8 cellular contexts compared by ENCODE assay signal in genomic region chr14:102314242-102315011, GRCh38. TPM values are rescaled to one million over a fixed set of nuclear protein-coding genes. Genes with fewer than 3 reads are reported as not detected.
DNase-seq lines count a peak whose midpoint lies in the region; ATAC-seq and TF ChIP-seq lines count a peak whose summit lies in the region.

No MANE protein-coding gene starts in this region.

- H4K20me1 ChIP-seq in hepatocyte (ENCODE audit: insufficient read depth, poor library complexity, severe bottlenecking), result no peaks in the 10 kb centered on the region

- H3K36me3 ChIP-seq in hepatocyte (replicated peaks; ENCODE audit: insufficient read depth, low read depth) (no peaks in the 10 kb centered on the region), vagina (no peaks in the 10 kb centered on the region)

- H3K27ac ChIP-seq in hepatocyte (no peak overlapping the region), vagina (peak overlapping the region; percentile 46)

- no peaks in the 10 kb centered on the region for H3K27me3 Mint-ChIP-seq in T-helper 17 cell

- H3K79me2 ChIP-seq in hepatocyte, result peaks cover 7% of the 10 kb centered on the region

- peak overlapping the region; percentile 90 for H3K4me2 ChIP-seq in hepatocyte

- H3K4me1 ChIP-seq in hepatocyte (ENCODE audit: insufficient read depth) (peaks cover 11% of the 10 kb centered on the region), vagina (peaks cover 31% of the 10 kb centered on the region)

- no peak for TF ChIP-seq POLR2A in vagina (IDR thresholded peaks at IDR 0.05)

- no peaks in the 10 kb centered on the region for H3K9me2 ChIP-seq in hepatocyte (replicated peaks; ENCODE audit: insufficient read depth)

- POLR2A ChIA-PET in HEK293T (lab: Yijun Ruan, JAX), result interaction anchor here (0.6 to 1.8 kb wide), 9 partner anchors 8 to 297 kb away, joined by 3 to 8 read pairs (median 3); partner anchors contain the start of gene MOK

- peak; percentile 74 for ATAC-seq in T-helper 17 cell

- CTCF ChIA-PET in HEK293T (lab: Yijun Ruan, JAX), result interaction anchor here (0.6 to 1.6 kb wide), 13 partner anchors 10 to 505 kb away, joined by 3 to 11 read pairs (median 4); partner anchors contain the start of gene MOK

- TF ChIP-seq CTCF in hepatocyte (IDR thresholded peaks at IDR 0.05; ENCODE audit: poor library complexity), result peak; percentile 99
- peak; percentile 83 to 92 (median 89) for TF ChIP-seq CTCF in vagina (IDR thresholded peaks at IDR 0.05)

- H3K4me3 ChIP-seq in GM08714 (ENCODE audit: low read length), result peak overlapping the region; percentile 65; the same call in 1 of the 2 replicates
- peak overlapping the region; percentile 63 for H3K4me3 ChIP-seq in hepatocyte
- peak overlapping the region; percentile 40 to 45 for H3K4me3 ChIP-seq in vagina

- peaks cover 1% of the 10 kb centered on the region for H3K36me3 Mint-ChIP-seq in T-helper 17 cell (ENCODE audit: low read depth)

- DNase-seq in HEK293T (ENCODE audit: extremely low spot score) (peak; percentile 76), NCI-H1092 (lab: John Stamatoyannopoulos, UW) (peak; percentile 54), T-helper 17 cell (peak; percentile 71 to 74 (median 72)), anterior cingulate cortex (lab: John Stamatoyannopoulos, UW) (peak; percentile 14 to 88 (median 76)), hepatocyte (ENCODE audit: low spot score) (peak; percentile 91), renal cortical epithelial cell (ENCODE audit: low read depth) (peak; percentile 55), vagina (ENCODE audit: extremely low spot score in 2 of 2) (no peak)

- intact Hi-C loops in vagina (cut with DNase I), result loop anchor here (5.0 to 10.0 kb wide), 2 partner anchors 82 to 170 kb away; no protein-coding TSS in a partner anchor

- H3K4me1 Mint-ChIP-seq in T-helper 17 cell, result peaks cover 35% of the 10 kb centered on the region

- peak overlapping the region; percentile 67 for H2AFZ ChIP-seq in hepatocyte

- WGBS in hepatocyte (ENCODE audit: low lambda C conversion rate, missing lambda C conversion rate), result 9% methylated on average over 52 of the region's 52 CpGs

- peak overlapping the region; percentile 84 for H3K27ac Mint-ChIP-seq in T-helper 17 cell

- no peaks in the 10 kb centered on the region for H3K27me3 ChIP-seq in hepatocyte
- H3K27me3 ChIP-seq in vagina, result no peaks in the 10 kb centered on the region

- no peaks in the 10 kb centered on the region for H3K9me3 ChIP-seq in T-helper 17 cell (ENCODE audit: control insufficient read depth, low read length, poor library complexity, severe bottlenecking)
- no peaks in the 10 kb centered on the region for H3K9me3 ChIP-seq in hepatocyte (ENCODE audit: low read depth)
- H3K9me3 ChIP-seq in vagina, result no peaks in the 10 kb centered on the region

- H3K4me3 Mint-ChIP-seq in T-helper 17 cell, result peak overlapping the region; percentile 92

TF ChIP-seq in HEK293T, 16 proteins besides CTCF, POLR2A, EP300 and RAD21:
- TF ChIP-seq ZNF384 (IDR thresholded peaks at IDR 0.05), result no peak
- TF ChIP-seq L3MBTL2 (conservative IDR thresholded peaks at IDR 0.05), result peak; percentile 86
- no peak for TF ChIP-seq HDGF (IDR thresholded peaks at IDR 0.05; ENCODE audit: borderline replicate concordance)
- no peak for TF ChIP-seq ELF4 (IDR thresholded peaks at IDR 0.05)
- no peak for TF ChIP-seq ARNT (IDR thresholded peaks at IDR 0.05)
- TF ChIP-seq FOXA1 (IDR thresholded peaks at IDR 0.05), result no peak
- no peak for TF ChIP-seq NFRKB (IDR thresholded peaks at IDR 0.05)
- no peak for TF ChIP-seq FOXK2 (IDR thresholded peaks at IDR 0.05)
- peak; percentile 96 for TF ChIP-seq TARDBP (IDR thresholded peaks at IDR 0.05)
- TF ChIP-seq CTBP1 (IDR thresholded peaks at IDR 0.05; ENCODE audit: borderline replicate concordance), result no peak; the same call in 1 of the 2 replicates
- no peak for TF ChIP-seq LEF1 (IDR thresholded peaks at IDR 0.05; ENCODE audit: borderline replicate concordance)

RNA-seq across cellular contexts. Expression of gene ZNF839, which starts 5.1 kb away (rescaled TPM):
- total RNA-seq in T-helper 17 cell (10 to 100 TPM; 17.1 to 19.5 TPM), hepatocyte (8.3 and 11.1 TPM in 2 replicates), renal cortical epithelial cell (11.1 and 12.5 TPM in 2 replicates), vagina (4.4 TPM)
- 8.8 and 9.8 TPM in 2 replicates for polyA plus RNA-seq in hepatocyte

RNA-seq across cellular contexts. Expression of gene MOK, which starts 9.5 kb away (rescaled TPM):
- total RNA-seq in T-helper 17 cell (1 to 10 TPM; 3.7 to 4.7 TPM), hepatocyte (8.3 and 9.3 TPM in 2 replicates), renal cortical epithelial cell (11.6 and 18.2 TPM in 2 replicates), vagina (14.2 TPM)
- 8.8 and 13.5 TPM in 2 replicates for polyA plus RNA-seq in hepatocyte

RNA-seq across cellular contexts. Expression of gene CINP, which starts 48.3 kb away (rescaled TPM):
- total RNA-seq in T-helper 17 cell (10 to 100 TPM; 17.1 to 21.3 TPM), hepatocyte (30.5 and 40.2 TPM in 2 replicates), renal cortical epithelial cell (36.0 and 45.5 TPM in 2 replicates), vagina (21.9 TPM)
- 22.9 and 33.8 TPM in 2 replicates for polyA plus RNA-seq in hepatocyte

RNA-seq across cellular contexts. Expression of gene TECPR2, which starts 48.3 kb away (rescaled TPM):
- 10 to 100 TPM in 1 of 2 donors, 1 to 10 TPM in 1; 8.4 to 16.6 TPM for total RNA-seq in T-helper 17 cell
- 12.4 and 20.1 TPM in 2 replicates for total RNA-seq in hepatocyte
- polyA plus RNA-seq in hepatocyte, result 7.3 and 9.5 TPM in 2 replicates
- 13.7 and 40.1 TPM in 2 replicates for total RNA-seq in renal cortical epithelial cell
- 12.0 TPM for total RNA-seq in vagina

Comparison
In these comparisons a context has a peak if more than half of its experiments do, and no peak if none do; other contexts are left out.
1. DNase-seq: peak in HEK293T (single experiment), NCI-H1092 (single experiment), T-helper 17 cell (3 of 3), anterior cingulate cortex (58 of 58), hepatocyte (single experiment) and renal cortical epithelial cell (single experiment); none in vagina (0 of 2).
2. Peak in every context shown above with its lines, with median percentiles within 50 percentile points of each other: H3K4me3 ChIP-seq.